ENCODE assay signal across 12 cellular contexts in genomic region chr12:31876568-31877424, GRCh38.
DNase-seq lines count a peak whose midpoint lies in the region; ATAC-seq and TF ChIP-seq lines count a peak whose summit lies in the region.
"Had no signal": no experiment of that assay in that cellular context is flagged by ENCODE, and none has a peak within 500 bp of the region (broad histone marks: within the 10 kb centered on the region; RNA-seq: fewer than 3 reads in every experiment).

No MANE protein-coding gene starts in this region.

- peak; percentile 13 for DNase-seq in DMS153 treated with DMSO at 0.1 percent for 48 hours (lab: John Stamatoyannopoulos, UW; ENCODE audit: unreplicated experiment)
- no peak for DNase-seq in DMS153 (lab: John Stamatoyannopoulos, UW)
- DNase-seq in Kasumi-1 (lab: John Stamatoyannopoulos, UW): peak; percentile 97 to 98
- DNase-seq in natural killer cell treated with Interleukin-12 subunit alpha and Interleukin-12 subunit beta and Interleukin-15 and Interleukin-18, amount 100 ng/mL, for 72 hours (ENCODE audit: low spot score): no peak
- DNase-seq in NK-92 (lab: John Stamatoyannopoulos, UW; ENCODE audit: unreplicated experiment): no peak
- no peak for DNase-seq in MCF 10A (ENCODE audit: unreplicated experiment)
- DNase-seq: 8988T; effector memory CD8-positive, alpha-beta T cell had no signal

- peak overlapping the region; percentile 99 for H3K27ac Mint-ChIP-seq in activated T-helper 17 cell treated with anti-CD3 and anti-CD28 coated beads, Interleukin-2, amount 50 U/mL, for 72 hours
- H3K27ac Mint-ChIP-seq in natural killer cell treated with Interleukin-12 subunit alpha and Interleukin-12 subunit beta and Interleukin-15 and Interleukin-18, amount 100 ng/mL, for 72 hours: peak overlapping the region; percentile 49 to 100
- H3K27ac Mint-ChIP-seq in MCF 10A (ENCODE audit: low read depth, unreplicated experiment): no peak overlapping the region

- H3K36me3 Mint-ChIP-seq in activated T-helper 17 cell treated with anti-CD3 and anti-CD28 coated beads, Interleukin-2, amount 50 U/mL, for 72 hours (ENCODE audit: low read depth): no peaks in the 10 kb centered on the region
- peaks cover 19% of the 10 kb centered on the region for H3K36me3 Mint-ChIP-seq in natural killer cell treated with Interleukin-12 subunit alpha and Interleukin-12 subunit beta and Interleukin-15 and Interleukin-18, amount 100 ng/mL, for 72 hours
- no peaks in the 10 kb centered on the region for H3K36me3 Mint-ChIP-seq in MCF 10A (ENCODE audit: insufficient read depth, unreplicated experiment)

- ATAC-seq in activated T-helper 17 cell treated with anti-CD3 and anti-CD28 coated beads, Interleukin-2, amount 50 U/mL, for 72 hours (replicated peaks): no peak
- no peak for ATAC-seq in natural killer cell treated with Interleukin-12 subunit alpha and Interleukin-12 subunit beta and Interleukin-15 and Interleukin-18, amount 100 ng/mL, for 72 hours
- no peak for ATAC-seq in HG02870 (IDR thresholded peaks at IDR 0.05; ENCODE audit: unreplicated experiment)
- ATAC-seq: activated naive CD4-positive, alpha-beta T cell treated with anti-CD3 and anti-CD28 coated beads, Interleukin-2, amount 50 U/mL, for 72 hours; effector memory CD8-positive, alpha-beta T cell; GM12878 had no signal

- POLR2A ChIA-PET in MCF 10A (lab: Yijun Ruan, JAX): no interaction called here

- intact Hi-C loops in MCF 10A (cut with micrococcal nuclease): no loop called here

- H3K4me1 Mint-ChIP-seq in activated T-helper 17 cell treated with anti-CD3 and anti-CD28 coated beads, Interleukin-2, amount 50 U/mL, for 72 hours: peaks cover 14% of the 10 kb centered on the region
- H3K4me1 Mint-ChIP-seq in natural killer cell treated with Interleukin-12 subunit alpha and Interleukin-12 subunit beta and Interleukin-15 and Interleukin-18, amount 100 ng/mL, for 72 hours (ENCODE audit: low read depth in 2 of 2): peaks cover 25 to 41% of the 10 kb centered on the region in 2 donors
- peaks cover 5% of the 10 kb centered on the region for H3K4me1 Mint-ChIP-seq in MCF 10A (ENCODE audit: insufficient read depth, unreplicated experiment)

- CTCF ChIA-PET in MCF 10A (lab: Yijun Ruan, JAX): no interaction called here

- H3K9me3 Mint-ChIP-seq in activated T-helper 17 cell treated with anti-CD3 and anti-CD28 coated beads, Interleukin-2, amount 50 U/mL, for 72 hours: peaks cover 4% of the 10 kb centered on the region
- H3K9me3 Mint-ChIP-seq in natural killer cell treated with Interleukin-12 subunit alpha and Interleukin-12 subunit beta and Interleukin-15 and Interleukin-18, amount 100 ng/mL, for 72 hours: peaks cover 16% of the 10 kb centered on the region
- peaks cover 5% of the 10 kb centered on the region for H3K9me3 Mint-ChIP-seq in MCF 10A (ENCODE audit: unreplicated experiment)
- H3K9me3 Mint-ChIP-seq: effector memory CD8-positive, alpha-beta T cell had no signal

- no peak for TF ChIP-seq CTCF in MCF 10A (IDR thresholded peaks at IDR 0.05; ENCODE audit: unreplicated experiment)

- no TSS peak for BruUV-seq in MCF 10A (replicated peaks; lab: Mats Ljungman, UMichigan)

- H3K27me3 Mint-ChIP-seq in activated T-helper 17 cell treated with anti-CD3 and anti-CD28 coated beads, Interleukin-2, amount 50 U/mL, for 72 hours: no peaks in the 10 kb centered on the region
- H3K27me3 Mint-ChIP-seq in natural killer cell treated with Interleukin-12 subunit alpha and Interleukin-12 subunit beta and Interleukin-15 and Interleukin-18, amount 100 ng/mL, for 72 hours: no peaks in the 10 kb centered on the region
- no peaks in the 10 kb centered on the region for H3K27me3 Mint-ChIP-seq in MCF 10A (ENCODE audit: insufficient read depth, unreplicated experiment)
- H3K27me3 Mint-ChIP-seq: effector memory CD8-positive, alpha-beta T cell had no signal

- H3K4me3 Mint-ChIP-seq in activated T-helper 17 cell treated with anti-CD3 and anti-CD28 coated beads, Interleukin-2, amount 50 U/mL, for 72 hours: no peak overlapping the region
- peak overlapping the region; percentile 34 for H3K4me3 Mint-ChIP-seq in natural killer cell treated with Interleukin-12 subunit alpha and Interleukin-12 subunit beta and Interleukin-15 and Interleukin-18, amount 100 ng/mL, for 72 hours
- H3K4me3 Mint-ChIP-seq in MCF 10A (ENCODE audit: unreplicated experiment): no peak overlapping the region
- H3K4me3 Mint-ChIP-seq: effector memory CD8-positive, alpha-beta T cell had no signal

Comparison
In these comparisons a context has a peak if more than half of its experiments do, and no peak if none do; other contexts are left out.
1. DNase-seq: peak in DMS153 treated with DMSO at 0.1 percent for 48 hours (single experiment) and Kasumi-1 (2 of 2); none in DMS153 (single experiment), natural killer cell treated with Interleukin-12 subunit alpha and Interleukin-12 subunit beta and Interleukin-15 and Interleukin-18, amount 100 ng/mL, for 72 hours (single experiment), NK-92 (single experiment) and MCF 10A (single experiment).